Comparison of ENCODE assay signal across 25 cellular contexts in the genomic region with DNA sequence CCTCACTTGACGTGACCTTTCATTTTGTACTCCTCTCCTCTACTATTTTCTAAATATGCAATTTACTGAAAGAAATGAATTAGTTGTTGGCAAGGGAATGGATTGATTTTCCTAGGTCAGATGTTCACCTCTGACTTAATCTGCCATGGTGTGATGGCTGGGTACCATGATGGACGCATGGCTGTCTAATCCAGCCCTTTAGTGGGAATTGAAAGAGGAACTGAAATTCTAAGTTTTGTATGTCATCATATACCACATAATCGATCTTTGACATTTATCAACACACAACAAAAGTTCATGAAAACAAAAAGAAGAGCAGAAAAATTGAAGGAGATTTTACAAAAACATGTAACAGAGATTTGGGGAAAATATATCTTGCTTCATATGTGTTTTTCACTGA.
"Had no signal": no experiment of that assay in that cellular context is flagged by ENCODE, and none has a peak within 500 bp of the region (broad histone marks: within the 10 kb centered on the region; RNA-seq: fewer than 3 reads in every experiment).

No MANE protein-coding gene starts in this region.

- H3K4me3 ChIP-seq: ascending aorta, gastroesophageal sphincter, heart left ventricle, left ventricle myocardium inferior, mucosa of descending colon, prostate gland, right atrium auricular region, tibial artery had no signal

- FAIRE-seq: bronchial epithelial cell had no signal

- H3K4me1 Mint-ChIP-seq: naive B cell had no signal

- H3K36me3 Mint-ChIP-seq: naive B cell had no signal

- H3K4me3 Mint-ChIP-seq: activated T-cell treated with anti-CD3 and anti-CD28 coated beads, Interleukin-2, amount 50 U/mL, for 4 hours; dendritic cell treated with granulocyte-macrophage colony-stimulating factor and Interleukin-4, amounts not matched to agents 40 ng/mL and 50 ng/mL, for 4 days; naive B cell; neural crest cell had no signal

- H3K27ac ChIP-seq: ascending aorta, gastroesophageal sphincter, heart left ventricle, left ventricle myocardium inferior, prostate gland, right atrium auricular region, tibial artery had no signal

- DNase-seq: activated CD4-positive, alpha-beta T cell treated with anti-CD3 and anti-CD28 coated beads, Interleukin-2, amount 50 U/mL, for 1 hour; activated CD8-positive, alpha-beta memory T cell treated with anti-CD3 and anti-CD28 coated beads, Interleukin-2, amount 50 U/mL, for 4 hours; activated effector memory CD4-positive, alpha-beta T cell treated with anti-CD3 and anti-CD28 coated beads, Interleukin-2, amount 50 U/mL, for 16 hours; activated naive CD4-positive, alpha-beta T cell treated with anti-CD3 and anti-CD28 coated beads, Interleukin-2, amount 50 U/mL, for 16 hours; activated T-cell treated with anti-CD3 and anti-CD28 coated beads, Interleukin-2, amount 50 U/mL, for 4 hours; effector CD8-positive, alpha-beta T cell; heart left ventricle; kidney glomerular epithelial cell; left ventricle myocardium inferior; mucosa of descending colon; naive B cell; stimulated activated CD4-positive, alpha-beta T cell treated with anti-CD3 and anti-CD28 coated beads, Interleukin-2, amount 100 ng/mL, for 24 hours; stimulated activated naive CD8-positive, alpha-beta T cell treated with anti-CD3 and anti-CD28 coated beads, Interleukin-15, Interleukin-2, amounts not matched to agents 100 U/mL and 50 U/mL, for 24 hours; substantia nigra; T1000; tibial artery had no signal

- H3K9me3 Mint-ChIP-seq: activated T-cell treated with anti-CD3 and anti-CD28 coated beads, Interleukin-2, amount 50 U/mL, for 4 hours; neural crest cell had no signal

- H3K27me3 ChIP-seq: ascending aorta, gastroesophageal sphincter, heart left ventricle, right atrium auricular region, tibial artery had no signal

- H3K4me1 ChIP-seq: prostate gland had no signal

- H3K27ac Mint-ChIP-seq: dendritic cell treated with granulocyte-macrophage colony-stimulating factor and Interleukin-4, amounts not matched to agents 40 ng/mL and 50 ng/mL, for 4 days had no signal

- H3K9me3 ChIP-seq: ascending aorta, gastroesophageal sphincter, heart left ventricle, left ventricle myocardium inferior, mucosa of descending colon, prostate gland, right atrium auricular region, tibial artery had no signal

- ATAC-seq: activated CD4-positive, CD25-positive, alpha-beta regulatory T cell treated with anti-CD3 and anti-CD28 coated beads, Interleukin-2, amount 50 U/mL, for 24 hours; activated T-cell treated with anti-CD3 and anti-CD28 coated beads, Interleukin-2, amount 50 U/mL, for 4 hours; esophagus mucosa; gastroesophageal sphincter; heart left ventricle; mucosa of descending colon; stimulated activated naive CD8-positive, alpha-beta T cell treated with anti-CD3 and anti-CD28 coated beads, Interleukin-15, Interleukin-2, amounts not matched to agents 100 U/mL and 50 U/mL, for 24 hours had no signal

- H3K36me3 ChIP-seq: ascending aorta, gastroesophageal sphincter, heart left ventricle, left ventricle myocardium inferior, prostate gland, right atrium auricular region, tibial artery had no signal
